In the genomic region with DNA sequence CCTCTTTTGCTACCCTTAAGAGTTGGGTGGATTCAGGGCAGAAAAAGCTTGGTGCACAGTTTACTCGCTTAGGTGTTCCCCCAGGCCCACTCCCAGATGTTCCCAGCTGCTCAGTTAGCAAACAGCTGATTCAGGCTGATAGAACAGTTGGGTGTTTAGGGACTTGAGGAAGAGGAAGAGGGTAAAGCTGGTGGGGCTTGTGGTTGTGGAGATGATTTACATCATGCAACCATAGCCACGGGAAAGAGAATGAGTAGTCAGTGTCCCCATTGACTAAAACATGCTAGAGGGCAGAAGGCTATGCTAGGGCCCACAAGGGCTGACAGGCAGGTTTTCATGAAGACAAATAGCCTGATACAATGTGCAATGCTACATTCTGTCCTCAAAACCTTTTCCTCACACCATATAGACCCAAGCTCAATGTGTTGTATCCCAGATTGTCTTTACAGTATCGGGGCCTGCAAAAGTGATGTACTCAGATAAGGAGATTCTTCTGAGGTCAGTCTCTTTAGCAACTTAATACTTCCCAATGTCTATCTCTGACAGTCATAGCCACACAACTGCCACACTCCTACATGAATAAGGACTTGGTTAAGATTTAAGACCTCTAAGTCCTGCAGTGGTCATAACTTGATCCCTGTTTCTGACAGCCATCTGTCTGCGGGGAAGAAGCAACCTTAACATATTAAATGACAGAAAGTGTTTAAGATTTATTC, we compare ENCODE assay signal across 17 cellular contexts. TPM values are rescaled to one million over a fixed set of nuclear protein-coding genes. Genes with fewer than 3 reads are reported as not detected.
DNase-seq lines count a peak whose midpoint lies in the region; ATAC-seq, FAIRE-seq and TF ChIP-seq lines count a peak whose summit lies in the region.
"Had no signal": no experiment of that assay in that cellular context is flagged by ENCODE, and none has a peak within 500 bp of the region (broad histone marks: within the 10 kb centered on the region; RNA-seq: fewer than 3 reads in every experiment).

No MANE protein-coding gene starts in this region.

- no peaks in the 10 kb centered on the region for H3K36me3 ChIP-seq in K562 (ENCODE audit: control insufficient read depth, insufficient read depth, low read length)
- no peaks in the 10 kb centered on the region for H3K36me3 ChIP-seq in effector memory CD4-positive, alpha-beta T cell (ENCODE audit: control insufficient read depth, insufficient read depth, low read length)

- CTCF ChIA-PET in K562 (lab: Yijun Ruan, JAX; ENCODE audit: low intra/inter-chr PET ratio) = no interaction called here

- FAIRE-seq in K562 (lab: Jason Lieb, UNC) = no peak
- no peak for FAIRE-seq in D721Med (lab: Jason Lieb, UNC)
- FAIRE-seq: islet of Langerhans, RCC 7860 had no signal

- ATAC-seq in GM21529 (IDR thresholded peaks at IDR 0.05; ENCODE audit: unreplicated experiment) (peak; percentile 77), HG03354 (IDR thresholded peaks at IDR 0.05; ENCODE audit: poor library complexity, severe bottlenecking, unreplicated experiment) (peak; percentile 92), K562 (no peak; the same call in 2 of the 3 replicates)

- H3K4me3 ChIP-seq in GM12865 (ENCODE audit: low read depth, low read length) (no peak overlapping the region), K562 (no peak overlapping the region)
- no peak overlapping the region for H3K4me3 ChIP-seq in effector memory CD4-positive, alpha-beta T cell (ENCODE audit: insufficient read depth, low read depth, low read length, poor library complexity, severe bottlenecking)

- WGBS in K562 (ENCODE audit: insufficient coverage, low coverage, missing lambda C conversion rate) = 0% methylated on average over 4 of the region's 4 CpGs

- in situ Hi-C loops in K562 (cut with MboI) = no loop called here

- no peak for TF ChIP-seq RAD21 in K562 (CRISPR knock-in tag; conservative IDR thresholded peaks at IDR 0.05 in 1 of 2, IDR thresholded peaks at IDR 0.05 in 1 of 2)

- H3K9me1 ChIP-seq in K562 (ENCODE audit: control insufficient read depth, insufficient read depth, low read length) = no peaks in the 10 kb centered on the region

- DNase-seq in GM12865 (ENCODE audit: low read depth) (peak; percentile 6), K562 (ENCODE audit: extremely low read depth in 1 of 4, low spot score in 3 of 4) (no peak), D721Med (ENCODE audit: insufficient read length, low spot score) (no peak), AG20443 (ENCODE audit: low spot score) (no peak), GOT3 (lab: John Stamatoyannopoulos, UW) (no peak)
- DNase-seq in effector memory CD4-positive, alpha-beta T cell = no peak
- DNase-seq: AML-193; caudate nucleus; NCI-H2029; nephron progenitor cell; stimulated activated CD4-positive, alpha-beta T cell treated with anti-CD3 and anti-CD28 coated beads, Interleukin-12 subunit alpha, Interleukin-12 subunit beta, amount 100 ng/mL, for 4 hours; stimulated activated CD8-positive, alpha-beta memory T cell treated with anti-CD3 and anti-CD28 coated beads, Interleukin-4, amount 100 ng/mL, for 48 hours had no signal

- H3K27ac ChIP-seq in K562 (ENCODE audit: extremely low read depth, low read depth, low read length) = no peak overlapping the region
- H3K27ac ChIP-seq in effector memory CD4-positive, alpha-beta T cell (ENCODE audit: insufficient read depth, low read length, poor library complexity, severe bottlenecking) = no peak overlapping the region

- 0 out of 2 replicates have a peak, but pooled peaks cover 5% of the 10 kb centered on the region for H4K20me1 ChIP-seq in K562 (replicated peaks; ENCODE audit: control insufficient read depth, insufficient read depth, low read length)

- no peak overlapping the region for H3K4me2 ChIP-seq in K562 (ENCODE audit: insufficient read depth, low read length)

- no peak overlapping the region for H2AFZ ChIP-seq in K562 (ENCODE audit: low read depth, low read length)

- TF ChIP-seq CTCF in GM12865 (IDR thresholded peaks at IDR 0.05; ENCODE audit: insufficient read depth, low read depth, low read length, missing control alignments) (no peak), K562 (IDR thresholded peaks at IDR 0.05 in 2 of 3, conservative IDR thresholded peaks at IDR 0.05 in 1 of 3; ENCODE audit: insufficient read depth in 2 of 3, low read depth in 1 of 3, low read length in 3 of 3) (no peak), D721Med (IDR thresholded peaks at IDR 0.05; ENCODE audit: insufficient read depth, missing control alignments) (no peak)

- intact Hi-C loops in K562 (cut with micrococcal nuclease) = no loop called here

- POLR2A ChIA-PET in K562 (lab: Yijun Ruan, JAX) = interaction anchor here (0.8 to 1.2 kb wide), 2 partner anchors 55 to 136 kb away, joined by 3 read pairs; no protein-coding TSS in a partner anchor

- no peaks in the 10 kb centered on the region for H3K9me3 ChIP-seq in K562 (replicated peaks; ENCODE audit: control insufficient read depth, insufficient read depth, low read depth, low read length)
- H3K9me3 ChIP-seq in effector memory CD4-positive, alpha-beta T cell (ENCODE audit: control insufficient read depth, low read length) = no peaks in the 10 kb centered on the region

- no peaks in the 10 kb centered on the region for H3K79me2 ChIP-seq in K562 (ENCODE audit: control insufficient read depth, insufficient read depth, low read length)

- H3K9ac ChIP-seq in K562 (ENCODE audit: insufficient read depth in 1 of 2, low read depth in 2 of 2, low read length in 2 of 2) = no peak overlapping the region

- no TSS peak for BruUV-seq in K562 (replicated peaks; lab: Mats Ljungman, UMichigan)

- no peak for TF ChIP-seq EP300 in K562 (IDR thresholded peaks at IDR 0.05; ENCODE audit: low read length)

- no peaks in the 10 kb centered on the region for H3K4me1 ChIP-seq in K562 (replicated peaks in 1 of 2; ENCODE audit: control insufficient read depth in 2 of 2, insufficient read depth in 2 of 2, low read length in 2 of 2)
- no peaks in the 10 kb centered on the region for H3K4me1 ChIP-seq in effector memory CD4-positive, alpha-beta T cell (ENCODE audit: control insufficient read depth, insufficient read depth, low read length, poor library complexity, severe bottlenecking)

- no peak for TF ChIP-seq POLR2A in K562 (conservative IDR thresholded peaks at IDR 0.05)

- peaks cover 13 to 29% of the 10 kb centered on the region in 2 experiments for H3K27me3 ChIP-seq in K562 (ENCODE audit: control insufficient read depth in 2 of 2, insufficient read depth in 2 of 2, low read length in 2 of 2)
- H3K27me3 ChIP-seq in effector memory CD4-positive, alpha-beta T cell (replicated peaks; ENCODE audit: control insufficient read depth, insufficient read depth, low read length, poor library complexity, severe bottlenecking) = no peaks in the 10 kb centered on the region

TF ChIP-seq in K562, 482 proteins besides CTCF, POLR2A, EP300 and RAD21 (continues in another document):
- TF ChIP-seq ZNF12 (CRISPR knock-in tag; IDR thresholded peaks at IDR 0.05) = no peak
- TF ChIP-seq, protein P1, sequence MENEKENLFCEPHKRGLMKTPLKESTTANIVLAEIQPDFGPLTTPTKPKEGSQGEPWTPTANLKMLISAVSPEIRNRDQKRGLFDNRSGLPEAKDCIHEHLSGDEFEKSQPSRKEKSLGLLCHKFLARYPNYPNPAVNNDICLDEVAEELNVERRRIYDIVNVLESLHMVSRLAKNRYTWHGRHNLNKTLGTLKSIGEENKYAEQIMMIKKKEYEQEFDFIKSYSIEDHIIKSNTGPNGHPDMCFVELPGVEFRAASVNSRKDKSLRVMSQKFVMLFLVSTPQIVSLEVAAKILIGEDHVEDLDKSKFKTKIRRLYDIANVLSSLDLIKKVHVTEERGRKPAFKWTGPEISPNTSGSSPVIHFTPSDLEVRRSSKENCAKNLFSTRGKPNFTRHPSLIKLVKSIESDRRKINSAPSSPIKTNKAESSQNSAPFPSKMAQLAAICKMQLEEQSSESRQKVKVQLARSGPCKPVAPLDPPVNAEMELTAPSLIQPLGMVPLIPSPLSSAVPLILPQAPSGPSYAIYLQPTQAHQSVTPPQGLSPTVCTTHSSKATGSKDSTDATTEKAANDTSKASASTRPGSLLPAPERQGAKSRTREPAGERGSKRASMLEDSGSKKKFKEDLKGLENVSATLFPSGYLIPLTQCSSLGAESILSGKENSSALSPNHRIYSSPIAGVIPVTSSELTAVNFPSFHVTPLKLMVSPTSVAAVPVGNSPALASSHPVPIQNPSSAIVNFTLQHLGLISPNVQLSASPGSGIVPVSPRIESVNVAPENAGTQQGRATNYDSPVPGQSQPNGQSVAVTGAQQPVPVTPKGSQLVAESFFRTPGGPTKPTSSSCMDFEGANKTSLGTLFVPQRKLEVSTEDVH (IDR thresholded peaks at IDR 0.05; ENCODE audit: low read depth, partially characterized antibody) = no peak
- TF ChIP-seq PHB (CRISPR knock-in tag; IDR thresholded peaks at IDR 0.05) = no peak
- TF ChIP-seq TAF1 (IDR thresholded peaks at IDR 0.05; ENCODE audit: control insufficient read depth, extremely low read depth, insufficient read depth, low read length, severe bottlenecking) = no peak
- TF ChIP-seq MECOM (CRISPR knock-in tag; IDR thresholded peaks at IDR 0.05) = no peak
- peak; percentile 68 for TF ChIP-seq MEIS2 (IDR thresholded peaks at IDR 0.05; ENCODE audit: partially characterized antibody)
- no peak for TF ChIP-seq TAF15 (IDR thresholded peaks at IDR 0.05; ENCODE audit: low read depth, low read length)
- peak; percentile 61 for TF ChIP-seq CBFA2T2 (conservative IDR thresholded peaks at IDR 0.05)
- TF ChIP-seq ZNF184 (CRISPR knock-in tag; IDR thresholded peaks at IDR 0.05) = no peak

RNA-seq across cellular contexts. Expression of gene COLEC12, which starts 15.6 kb away (rescaled TPM):
- total RNA-seq in K562 (2011; cell fraction: chromatin; rRNA removed; ENCODE audit: low replicate concordance) = not detected in 2 replicates
- not detected in 2 replicates for total RNA-seq in K562 (2011; cell fraction: nucleolus; rRNA removed)
- total RNA-seq in K562 (2011; cell fraction: nucleoplasm; rRNA removed) = not detected in 2 replicates
- total RNA-seq in K562 (2014; rRNA removed) (0.04 TPM in 1 of 2 replicates, not detected in the other), K562 (2014; rRNA removed; fragmentation: Illumina TruSeq; extraction: Trizol) (not detected in 2 replicates), K562 (2015; rRNA removed; fragmentation: Illumina TruSeq; extraction: Trizol) (not detected in 2 replicates), K562 (2021) (0.04 TPM in 2 replicates)
- polyA plus RNA-seq in K562 (2011; rRNA removed) (not detected in 2 replicates), K562 (2014; fragmentation: Illumina TruSeq; extraction: Trizol) (not detected in 2 replicates), K562 (2014; fragmentation: Nextera tagmentation; extraction: Ambion mirVana) (not detected), K562 (2014; rRNA removed) (not detected in 2 replicates)
- polyA plus RNA-seq in K562 (2011; cell fraction: cytosol; rRNA removed) = not detected in 2 replicates
- not detected in 2 replicates for polyA plus RNA-seq in K562 (2011; cell fraction: nucleus; rRNA removed)
- 0.04 TPM in 1 of 2 replicates, not detected in the other for polyA plus RNA-seq in K562 (2012)
- not detected in 2 replicates for polyA minus RNA-seq in K562 (2011; rRNA and poly(A)+ RNA removed)
- not detected in 2 replicates for polyA minus RNA-seq in K562 (2011; cell fraction: cytosol; rRNA and poly(A)+ RNA removed)
- not detected in 2 replicates for polyA minus RNA-seq in K562 (2011; cell fraction: nucleus; rRNA and poly(A)+ RNA removed)
- total RNA-seq: activated T-helper 2 cell treated with anti-CD3 and anti-CD28 coated beads, Interferon-gamma antibody, Interleukin-2, Interleukin-4, amounts not matched to agents 10 μg/mL and 5 μg/mL and 100 μg/mL, durations not matched to agents 14 hours and 24 hours and 36 hours had no signal
